19 cellular contexts compared by ENCODE assay signal in the genomic region with DNA sequence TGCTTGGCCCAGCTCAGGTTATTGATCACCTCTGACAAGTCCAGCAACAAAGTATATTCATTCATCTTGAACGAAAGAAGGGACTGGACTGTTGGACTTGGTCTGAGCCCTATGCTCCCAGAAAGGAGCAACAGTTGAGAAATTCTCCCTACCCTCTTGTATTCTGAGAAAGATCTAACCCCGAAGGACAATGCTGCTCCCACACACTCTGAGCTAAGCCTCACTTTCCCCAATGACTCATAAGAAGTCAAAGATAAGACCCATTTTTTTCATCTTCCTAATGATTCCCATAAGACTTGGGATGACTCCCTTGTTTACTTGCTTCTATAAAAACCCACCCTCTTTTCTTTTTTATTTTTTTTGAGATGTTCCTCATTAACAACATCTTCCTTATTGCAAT.
DNase-seq lines count a peak whose midpoint lies in the region; ATAC-seq and TF ChIP-seq lines count a peak whose summit lies in the region.
"Had no signal": no experiment of that assay in that cellular context is flagged by ENCODE, and none has a peak within 500 bp of the region (broad histone marks: within the 10 kb centered on the region; RNA-seq: fewer than 3 reads in every experiment).

No MANE protein-coding gene starts in this region.

- CTCF ChIA-PET in mammary epithelial cell (lab: Charles Lee; ENCODE audit: low non-redundant PET), result interaction anchor here (0.6 kb wide), 1 partner anchor 13 kb away, joined by 4 read pairs; no protein-coding TSS in a partner anchor
- CTCF ChIA-PET in activated naive CD4-positive, alpha-beta T cell treated with anti-CD3 and anti-CD28 coated beads, Interleukin-2, amount 10 ng/mL, durations not matched to agents 7 days and 5 days (lab: Charles Lee), result no interaction called here

- no peak for DNase-seq in Right ventricle myocardium inferior (ENCODE audit: missing footprints)
- DNase-seq in right atrium auricular region (ENCODE audit: low spot score), result no peak
- DNase-seq in mammary epithelial cell, result peak; percentile 50
- peak; percentile 83 for DNase-seq in iris pigment epithelial cell (ENCODE audit: low read depth)
- no peak for DNase-seq in activated naive CD4-positive, alpha-beta T cell treated with anti-CD3 and anti-CD28 coated beads, Interleukin-2, amount 10 ng/mL, durations not matched to agents 7 days and 5 days
- no peak for DNase-seq in ureter (ENCODE audit: low spot score)
- no peak for DNase-seq in MV-4-11 (lab: John Stamatoyannopoulos, UW)
- DNase-seq: activated CD8-positive, alpha-beta T cell treated with anti-CD3 and anti-CD28 coated beads for 36 hours; activated effector memory CD4-positive, alpha-beta T cell treated with Interleukin-2 at 50 U/mL for 16 hours; effector memory CD4-positive, alpha-beta T cell; islet precursor cell; mucosa of descending colon; NCI-H1105 treated with DMSO at 0.1 percent for 48 hours; stimulated activated CD4-positive, alpha-beta T cell treated with anti-CD3 and anti-CD28 coated beads, Interleukin-15, amount 100 ng/mL, for 24 hours had no signal

- no peak overlapping the region for H3K4me2 ChIP-seq in mammary epithelial cell (ENCODE audit: insufficient read depth, low read depth, low read length)

- in situ Hi-C loops in mammary epithelial cell (cut with MboI; ENCODE audit: low sequenced_read_pairs in 2 of 2), result no loop called here

- dilution Hi-C loops in mammary epithelial cell (cut with HindIII; ENCODE audit: low sequenced_read_pairs), result no loop called here

- 75% methylated on average over 2 of the region's 2 CpGs for WGBS in mammary epithelial cell (ENCODE audit: low coverage, missing lambda C conversion rate)

- intact Hi-C loops in Right ventricle myocardium inferior (cut with DNase I) (no loop called here), mammary epithelial cell (cut with micrococcal nuclease) (no loop called here)

- H3K4me1 ChIP-seq in right atrium auricular region (peaks cover 0 to 9% of the 10 kb centered on the region in 2 donors), mammary epithelial cell (ENCODE audit: insufficient read depth, low read length) (peaks cover 9% of the 10 kb centered on the region)

- no peaks in the 10 kb centered on the region for H3K36me3 Mint-ChIP-seq in activated naive CD4-positive, alpha-beta T cell treated with anti-CD3 and anti-CD28 coated beads, Interleukin-2, amount 10 ng/mL, durations not matched to agents 7 days and 5 days
- H3K36me3 Mint-ChIP-seq: brain had no signal

- TF ChIP-seq CTCF in right atrium auricular region (IDR thresholded peaks at IDR 0.05), result no peak
- TF ChIP-seq CTCF in mammary epithelial cell (conservative IDR thresholded peaks at IDR 0.05 in 1 of 2, IDR thresholded peaks at IDR 0.05 in 1 of 2; ENCODE audit: extremely low read depth in 1 of 2, insufficient read depth in 1 of 2, low read depth in 1 of 2, low read length in 2 of 2), result no peak

- no peaks in the 10 kb centered on the region for H4K20me1 ChIP-seq in mammary epithelial cell (ENCODE audit: insufficient read depth, low read length)

- no peak overlapping the region for H3K4me3 Mint-ChIP-seq in activated naive CD4-positive, alpha-beta T cell treated with anti-CD3 and anti-CD28 coated beads, Interleukin-2, amount 10 ng/mL, durations not matched to agents 7 days and 5 days
- H3K4me3 Mint-ChIP-seq: activated CD8-positive, alpha-beta T cell treated with anti-CD3 and anti-CD28 coated beads for 36 hours; brain had no signal

- H3K27me3 ChIP-seq in right atrium auricular region (no peaks in the 10 kb centered on the region), mammary epithelial cell (ENCODE audit: insufficient read depth, low read length) (no peaks in the 10 kb centered on the region)
- H3K27me3 ChIP-seq: ovary, tibial nerve had no signal

- H3K36me3 ChIP-seq in right atrium auricular region (no peaks in the 10 kb centered on the region), mammary epithelial cell (ENCODE audit: insufficient read depth, low read length) (no peaks in the 10 kb centered on the region)
- H3K36me3 ChIP-seq: ovary, tibial nerve had no signal

- no peak overlapping the region for H3K27ac Mint-ChIP-seq in activated naive CD4-positive, alpha-beta T cell treated with anti-CD3 and anti-CD28 coated beads, Interleukin-2, amount 10 ng/mL, durations not matched to agents 7 days and 5 days
- H3K27ac Mint-ChIP-seq: activated CD8-positive, alpha-beta T cell treated with anti-CD3 and anti-CD28 coated beads for 36 hours; brain had no signal

- H3K9ac ChIP-seq in mammary epithelial cell (ENCODE audit: insufficient read depth, low read length), result no peak overlapping the region

- H2AFZ ChIP-seq in mammary epithelial cell (ENCODE audit: low read depth, low read length), result no peak overlapping the region

- ATAC-seq in Right ventricle myocardium inferior (peak; percentile 83), HG02973 (IDR thresholded peaks at IDR 0.05; ENCODE audit: unreplicated experiment) (no peak)
- ATAC-seq: activated CD8-positive, alpha-beta T cell treated with anti-CD3 and anti-CD28 coated beads for 36 hours; K562; mucosa of descending colon had no signal

- BruUV-seq in mammary epithelial cell (replicated peaks; lab: Mats Ljungman, UMichigan), result no TSS peak

- H3K4me3 ChIP-seq in right atrium auricular region, result no peak overlapping the region
- H3K4me3 ChIP-seq in mammary epithelial cell (replicated peaks in 1 of 3; ENCODE audit: insufficient read depth in 1 of 3, low read depth in 2 of 3, low read length in 3 of 3), result no peak overlapping the region
- H3K4me3 ChIP-seq: K562, mucosa of descending colon, ovary, tibial nerve had no signal

- peaks cover 5% of the 10 kb centered on the region for H3K27me3 Mint-ChIP-seq in activated naive CD4-positive, alpha-beta T cell treated with anti-CD3 and anti-CD28 coated beads, Interleukin-2, amount 10 ng/mL, durations not matched to agents 7 days and 5 days

- peak overlapping the region in 1 of 2 donors; percentile 53 for H3K27ac ChIP-seq in right atrium auricular region
- H3K27ac ChIP-seq in mammary epithelial cell (ENCODE audit: insufficient read depth, low read depth, low read length), result no peak overlapping the region
- H3K27ac ChIP-seq: ovary had no signal

- H3K4me1 Mint-ChIP-seq in activated naive CD4-positive, alpha-beta T cell treated with anti-CD3 and anti-CD28 coated beads, Interleukin-2, amount 10 ng/mL, durations not matched to agents 7 days and 5 days, result no peaks in the 10 kb centered on the region
- H3K4me1 Mint-ChIP-seq: brain had no signal

- H3K9me3 ChIP-seq in right atrium auricular region, result peaks cover 0 to 8% of the 10 kb centered on the region in 2 donors
- no peaks in the 10 kb centered on the region for H3K9me3 ChIP-seq in mammary epithelial cell (replicated peaks; ENCODE audit: insufficient read depth, low read length)
- H3K9me3 ChIP-seq: mucosa of descending colon, ovary had no signal

- H3K79me2 ChIP-seq in mammary epithelial cell (ENCODE audit: insufficient read depth, low read length), result no peaks in the 10 kb centered on the region

- peaks cover 3% of the 10 kb centered on the region for H3K9me3 Mint-ChIP-seq in activated naive CD4-positive, alpha-beta T cell treated with anti-CD3 and anti-CD28 coated beads, Interleukin-2, amount 10 ng/mL, durations not matched to agents 7 days and 5 days
- H3K9me3 Mint-ChIP-seq: activated CD8-positive, alpha-beta T cell treated with anti-CD3 and anti-CD28 coated beads for 36 hours had no signal

Comparison
In these comparisons a context has a peak if more than half of its experiments do, and no peak if none do; other contexts are left out.
1. DNase-seq: peak in mammary epithelial cell (single experiment) and iris pigment epithelial cell (single experiment); none in Right ventricle myocardium inferior (single experiment), right atrium auricular region (single experiment), activated naive CD4-positive, alpha-beta T cell treated with anti-CD3 and anti-CD28 coated beads, Interleukin-2, amount 10 ng/mL, durations not matched to agents 7 days and 5 days (single experiment), ureter (single experiment) and MV-4-11 (single experiment).